Comparison of ENCODE assay signal across 22 cellular contexts in genomic region chr13:39335721-39336120, GRCh38.
"Had no signal": no experiment of that assay in that cellular context is flagged by ENCODE, and none has a peak within 500 bp of the region (broad histone marks: within the 10 kb centered on the region; RNA-seq: fewer than 3 reads in every experiment).

No MANE protein-coding gene starts in this region.

- H3K36me3 ChIP-seq: gastrocnemius medialis, left lung, prostate gland, right atrium auricular region, tibial artery had no signal

- H3K27me3 ChIP-seq: gastrocnemius medialis, left lung, right atrium auricular region, tibial artery had no signal

- H3K4me2 ChIP-seq: smooth muscle cell had no signal

- H3K4me3 ChIP-seq: gastrocnemius medialis, left lung, prostate gland, right atrium auricular region, smooth muscle cell, tibial artery had no signal

- H3K27ac ChIP-seq: epithelial cell of prostate, gastrocnemius medialis, left lung, prostate gland, right atrium auricular region, tibial artery had no signal

- DNase-seq: effector CD8-positive, alpha-beta T cell; endodermal cell; foreskin fibroblast; gastrocnemius medialis; head of caudate nucleus; kidney; left lung; mesenchymal stem cell; naive thymus-derived CD8-positive, alpha-beta T cell; nephron progenitor cell; nucleus accumbens; stimulated activated CD4-positive, alpha-beta T cell treated with anti-CD3 and anti-CD28 coated beads, Interleukin-12 subunit alpha, Interleukin-12 subunit beta, amount 100 ng/mL, for 4 hours; stimulated activated CD4-positive, alpha-beta T cell treated with anti-CD3 and anti-CD28 coated beads, Interleukin-1b, Interleukin-23, amount 100 ng/mL, for 48 hours; stimulated activated CD4-positive, alpha-beta T cell treated with anti-CD3 and anti-CD28 coated beads, Interleukin-4, amount 100 ng/mL, for 1 hour; stimulated activated CD8-positive, alpha-beta memory T cell treated with anti-CD3 and anti-CD28 coated beads, Interleukin-4, amount 100 ng/mL, for 48 hours; stimulated activated naive CD4-positive, alpha-beta T cell; stimulated activated naive CD8-positive, alpha-beta T cell treated with anti-CD3 and anti-CD28 coated beads, Interleukin-15, amount 100 ng/mL, for 72 hours; tibial artery had no signal

- H3K4me1 ChIP-seq: gastrocnemius medialis, left lung, prostate gland, right atrium auricular region, tibial artery had no signal

- H3K9me3 ChIP-seq: gastrocnemius medialis, prostate gland, tibial artery had no signal
